ENCODE assay signal across 10 cellular contexts in the genomic region with DNA sequence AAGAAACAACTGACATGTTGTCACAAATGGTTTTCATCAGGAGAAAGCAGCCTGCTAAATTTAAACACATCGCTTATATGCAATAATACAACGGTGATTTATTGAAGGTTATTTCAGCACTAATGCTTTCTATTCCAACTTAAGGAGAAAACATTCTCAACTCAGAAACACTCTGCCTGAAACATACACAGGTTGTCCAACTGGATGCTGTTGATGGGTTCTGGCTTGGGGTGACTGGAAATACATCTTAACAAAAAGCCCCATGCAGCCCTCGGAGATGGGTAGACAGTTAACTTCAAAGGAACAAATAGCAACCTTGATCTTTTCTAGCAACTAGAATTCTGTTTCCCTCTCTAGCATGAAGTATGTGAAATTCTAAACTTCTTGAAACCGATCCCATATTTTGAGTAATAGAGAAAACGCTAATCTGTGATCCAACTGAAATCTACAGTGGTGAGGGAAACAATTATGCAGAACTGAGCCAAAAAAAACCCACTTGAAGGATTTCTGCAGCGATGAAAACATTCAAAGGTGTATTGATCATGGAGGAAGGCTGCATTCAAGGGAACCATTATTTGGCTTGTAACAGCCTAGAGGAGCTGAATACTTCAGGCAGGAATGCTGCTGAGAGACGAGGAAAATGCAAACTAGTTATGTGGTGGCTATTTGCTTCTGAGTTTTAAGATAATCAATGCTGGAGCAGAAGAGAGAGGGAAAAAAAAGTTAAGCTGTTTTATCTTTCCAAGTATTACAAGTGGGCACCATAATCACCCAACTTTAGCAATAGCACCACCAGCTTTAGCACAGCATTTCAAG. TPM values are rescaled to one million over a fixed set of nuclear protein-coding genes. Genes with fewer than 3 reads are reported as not detected.
DNase-seq lines count a peak whose midpoint lies in the region; ATAC-seq and TF ChIP-seq lines count a peak whose summit lies in the region.
"Had no signal": no experiment of that assay in that cellular context is flagged by ENCODE, and none has a peak within 500 bp of the region (broad histone marks: within the 10 kb centered on the region; RNA-seq: fewer than 3 reads in every experiment).

No MANE protein-coding gene starts in this region.

- 34% methylated on average over 7 of the region's 7 CpGs for WGBS in esophagus muscularis mucosa

- H4K20me1 ChIP-seq in OCI-LY3 (ENCODE audit: insufficient read depth, low read length) = peaks cover 37% of the 10 kb centered on the region

- ATAC-seq in CD4-positive, CD25-positive, alpha-beta regulatory T cell (ENCODE audit: low read depth in 2 of 2) = no peak
- no peak for ATAC-seq in HG02981 (IDR thresholded peaks at IDR 0.05; ENCODE audit: unreplicated experiment)
- no peak for ATAC-seq in HG02884 (IDR thresholded peaks at IDR 0.05; ENCODE audit: unreplicated experiment)
- ATAC-seq in HG03139 (IDR thresholded peaks at IDR 0.05; ENCODE audit: unreplicated experiment) = no peak

- no peak for TF ChIP-seq EP300 in esophagus muscularis mucosa (IDR thresholded peaks at IDR 0.05)

- no peaks in the 10 kb centered on the region for H3K27me3 ChIP-seq in CD4-positive, CD25-positive, alpha-beta regulatory T cell (ENCODE audit: control insufficient read depth, insufficient read depth, low read length)
- no peaks in the 10 kb centered on the region for H3K27me3 ChIP-seq in OCI-LY3 (ENCODE audit: low read depth, low read length)
- H3K27me3 ChIP-seq in esophagus muscularis mucosa = no peaks in the 10 kb centered on the region
- no peaks in the 10 kb centered on the region for H3K27me3 ChIP-seq in parathyroid adenoma (ENCODE audit: control insufficient read depth, insufficient read depth, low read length)

- no peak overlapping the region for H3K4me3 Mint-ChIP-seq in CD4-positive, CD25-positive, alpha-beta regulatory T cell
- H3K4me3 Mint-ChIP-seq in immature natural killer cell = no peak overlapping the region
- H3K4me3 Mint-ChIP-seq: naive B cell had no signal

- H3K36me3 Mint-ChIP-seq in CD4-positive, CD25-positive, alpha-beta regulatory T cell = peaks cover 22% of the 10 kb centered on the region
- peaks cover 4 to 20% (median 13%) of the 10 kb centered on the region in 3 donors for H3K36me3 Mint-ChIP-seq in immature natural killer cell

- TF ChIP-seq POLR2A in esophagus muscularis mucosa (IDR thresholded peaks at IDR 0.05; ENCODE audit: low read depth) = no peak

- H3K4me1 Mint-ChIP-seq in CD4-positive, CD25-positive, alpha-beta regulatory T cell = peaks cover 4 to 39% (median 10%) of the 10 kb centered on the region in 4 donors
- H3K4me1 Mint-ChIP-seq in immature natural killer cell = peaks cover 6 to 15% of the 10 kb centered on the region in 2 donors

- H3K79me2 ChIP-seq in OCI-LY3 (ENCODE audit: low read length) (peaks cover 74% of the 10 kb centered on the region), parathyroid adenoma (peaks cover 50% of the 10 kb centered on the region)

- no peaks in the 10 kb centered on the region for H3K9me3 Mint-ChIP-seq in CD4-positive, CD25-positive, alpha-beta regulatory T cell
- no peaks in the 10 kb centered on the region for H3K9me3 Mint-ChIP-seq in immature natural killer cell
- H3K9me3 Mint-ChIP-seq: naive B cell had no signal

- no peak for DNase-seq in CD4-positive, CD25-positive, alpha-beta regulatory T cell
- DNase-seq in esophagus muscularis mucosa (ENCODE audit: extremely low spot score) (no peak), immature natural killer cell (no peak)
- DNase-seq: activated CD4-positive, alpha-beta T cell treated with anti-CD3 and anti-CD28 coated beads, Interleukin-2, amount 50 U/mL, for 48 hours; naive B cell had no signal

- no peak overlapping the region for H3K9ac ChIP-seq in OCI-LY3 (ENCODE audit: low read length)
- H3K9ac ChIP-seq in parathyroid adenoma = no peak overlapping the region

- H3K27ac ChIP-seq in CD4-positive, CD25-positive, alpha-beta regulatory T cell (ENCODE audit: insufficient read depth, low read length, poor library complexity, severe bottlenecking) = no peak overlapping the region
- H3K27ac ChIP-seq in OCI-LY3 (ENCODE audit: low read length) (no peak overlapping the region), esophagus muscularis mucosa (replicated peaks in 1 of 4) (peak overlapping the region; percentile 97 to 100 (median 98)), parathyroid adenoma (peak overlapping the region; percentile 99)

- H3K36me3 ChIP-seq in CD4-positive, CD25-positive, alpha-beta regulatory T cell (ENCODE audit: control insufficient read depth, insufficient read depth, low read length) = peaks cover 38% of the 10 kb centered on the region
- H3K36me3 ChIP-seq in OCI-LY3 (replicated peaks; ENCODE audit: low read depth, low read length) (peaks cover 46% of the 10 kb centered on the region), esophagus muscularis mucosa (peaks cover 0 to 24% (median 13%) of the 10 kb centered on the region in 4 donors), parathyroid adenoma (ENCODE audit: control insufficient read depth, insufficient read depth, low read length) (no peaks in the 10 kb centered on the region)

- no peak overlapping the region for H3K27ac Mint-ChIP-seq in CD4-positive, CD25-positive, alpha-beta regulatory T cell
- no peak overlapping the region for H3K27ac Mint-ChIP-seq in immature natural killer cell
- H3K27ac Mint-ChIP-seq: naive B cell had no signal

- peaks cover 61% of the 10 kb centered on the region for H3K4me1 ChIP-seq in CD4-positive, CD25-positive, alpha-beta regulatory T cell (ENCODE audit: control insufficient read depth, insufficient read depth, low read length, poor library complexity, severe bottlenecking)
- H3K4me1 ChIP-seq in OCI-LY3 (ENCODE audit: low read length) (peaks cover 68% of the 10 kb centered on the region), esophagus muscularis mucosa (peaks cover 77 to 100% (median 95%) of the 10 kb centered on the region in 4 donors), parathyroid adenoma (peaks cover 76% of the 10 kb centered on the region)

- H3K27me3 Mint-ChIP-seq in CD4-positive, CD25-positive, alpha-beta regulatory T cell = no peaks in the 10 kb centered on the region
- H3K27me3 Mint-ChIP-seq in immature natural killer cell (ENCODE audit: low read depth in 3 of 3) = peaks cover 0 to 1% (median 0%) of the 10 kb centered on the region in 3 donors
- H3K27me3 Mint-ChIP-seq: naive B cell had no signal

- H2AFZ ChIP-seq in OCI-LY3 (ENCODE audit: low read depth, low read length) (no peak overlapping the region), parathyroid adenoma (no peak overlapping the region)

- H3K9me3 ChIP-seq in CD4-positive, CD25-positive, alpha-beta regulatory T cell (ENCODE audit: control insufficient read depth in 2 of 2, low read length in 2 of 2) = no peaks in the 10 kb centered on the region
- H3K9me3 ChIP-seq in OCI-LY3 (ENCODE audit: insufficient read depth, low read length) (no peaks in the 10 kb centered on the region), esophagus muscularis mucosa (no peaks in the 10 kb centered on the region), parathyroid adenoma (ENCODE audit: control insufficient read depth, low read length) (no peaks in the 10 kb centered on the region)

- TF ChIP-seq CTCF in OCI-LY3 (IDR thresholded peaks at IDR 0.05; ENCODE audit: low read depth, low read length) (no peak), esophagus muscularis mucosa (IDR thresholded peaks at IDR 0.05) (no peak), parathyroid adenoma (IDR thresholded peaks at IDR 0.05) (no peak)

- peak overlapping the region; percentile 58 for H3K4me2 ChIP-seq in OCI-LY3 (ENCODE audit: low read length)
- H3K4me2 ChIP-seq in parathyroid adenoma (ENCODE audit: low read length) = peak overlapping the region; percentile 37

- H3K4me3 ChIP-seq in CD4-positive, CD25-positive, alpha-beta regulatory T cell (ENCODE audit: low read depth, low read length) = peak overlapping the region; percentile 66
- H3K4me3 ChIP-seq in OCI-LY3 (ENCODE audit: low read length) (peak overlapping the region; percentile 24), esophagus muscularis mucosa (peak overlapping the region in 3 of 4 donors; percentile 10 to 13 (median 11)), parathyroid adenoma (ENCODE audit: low read depth, low read length) (peak overlapping the region; percentile 1)

- intact Hi-C loops in esophagus muscularis mucosa (cut with DNase I) = no loop called here

RNA-seq across cellular contexts. Expression of gene ZMYND8, which starts 6.9 kb away (rescaled TPM):
- total RNA-seq in CD4-positive, CD25-positive, alpha-beta regulatory T cell = 47.2 TPM
- 10 to 100 TPM in 1 of 4 donors, 1 to 10 TPM in 3; 7.5 to 10.4 (median 8.2) TPM for polyA plus RNA-seq in CD4-positive, CD25-positive, alpha-beta regulatory T cell
- total RNA-seq in esophagus muscularis mucosa = 10 to 100 TPM; 44.6 to 78.6 (median 65.8) TPM
- 10 to 100 TPM in 1 of 3 donors, 1 to 10 TPM in 2; 3.4 to 16.9 (median 5.1) TPM for polyA plus RNA-seq in immature natural killer cell

Comparison
In these comparisons a context has a peak if more than half of its experiments do, and no peak if none do; other contexts are left out.
1. H3K27ac ChIP-seq: peak in esophagus muscularis mucosa (4 of 4) and parathyroid adenoma (single experiment); none in CD4-positive, CD25-positive, alpha-beta regulatory T cell (single experiment) and OCI-LY3 (single experiment).
2. H3K4me3 ChIP-seq: peak in every context shown above with its lines; median percentile 66 in CD4-positive, CD25-positive, alpha-beta regulatory T cell; 24 in OCI-LY3; 11 in esophagus muscularis mucosa; 1 in parathyroid adenoma.